ENCODE assay signal across 9 cellular contexts in genomic region chr19:45645068-45645630, GRCh38. TPM values are rescaled to one million over a fixed set of nuclear protein-coding genes. Genes with fewer than 3 reads are reported as not detected.
DNase-seq lines count a peak whose midpoint lies in the region; ATAC-seq and TF ChIP-seq lines count a peak whose summit lies in the region.
"Had no signal": no experiment of that assay in that cellular context is flagged by ENCODE, and none has a peak within 500 bp of the region (broad histone marks: within the 10 kb centered on the region; RNA-seq: fewer than 3 reads in every experiment).

No MANE protein-coding gene starts in this region.

- H3K9me3 Mint-ChIP-seq in activated T-helper 2 cell treated with anti-CD3 and anti-CD28 coated beads, Interferon-gamma antibody, Interleukin-2, Interleukin-4, amounts not matched to agents 10 μg/mL and 5 μg/mL and 100 μg/mL, durations not matched to agents 14 hours and 24 hours and 36 hours: no peaks in the 10 kb centered on the region

- peak overlapping the region; percentile 98 for H3K27ac ChIP-seq in temporal lobe (ENCODE audit: low read depth, low read length)

- H3K4me1 Mint-ChIP-seq in activated T-helper 2 cell treated with anti-CD3 and anti-CD28 coated beads, Interferon-gamma antibody, Interleukin-2, Interleukin-4, amounts not matched to agents 10 μg/mL and 5 μg/mL and 100 μg/mL, durations not matched to agents 14 hours and 24 hours and 36 hours (ENCODE audit: low read depth): peaks cover 25% of the 10 kb centered on the region

- H3K27ac Mint-ChIP-seq in activated T-helper 2 cell treated with anti-CD3 and anti-CD28 coated beads, Interferon-gamma antibody, Interleukin-2, Interleukin-4, amounts not matched to agents 10 μg/mL and 5 μg/mL and 100 μg/mL, durations not matched to agents 14 hours and 24 hours and 36 hours: peak overlapping the region; percentile 84

- H3K27me3 Mint-ChIP-seq in activated T-helper 2 cell treated with anti-CD3 and anti-CD28 coated beads, Interferon-gamma antibody, Interleukin-2, Interleukin-4, amounts not matched to agents 10 μg/mL and 5 μg/mL and 100 μg/mL, durations not matched to agents 14 hours and 24 hours and 36 hours (ENCODE audit: low read depth): no peaks in the 10 kb centered on the region

- ATAC-seq in sciatic nerve: no peak

- in situ Hi-C loops in GM13976 (cut with MboI; ENCODE audit: low sequenced_read_pairs, unreplicated experiment): no loop called here

- H3K4me3 Mint-ChIP-seq in activated T-helper 2 cell treated with anti-CD3 and anti-CD28 coated beads, Interferon-gamma antibody, Interleukin-2, Interleukin-4, amounts not matched to agents 10 μg/mL and 5 μg/mL and 100 μg/mL, durations not matched to agents 14 hours and 24 hours and 36 hours (ENCODE audit: low read depth): peak overlapping the region; percentile 82

- peaks cover 10% of the 10 kb centered on the region for H3K36me3 Mint-ChIP-seq in activated T-helper 2 cell treated with anti-CD3 and anti-CD28 coated beads, Interferon-gamma antibody, Interleukin-2, Interleukin-4, amounts not matched to agents 10 μg/mL and 5 μg/mL and 100 μg/mL, durations not matched to agents 14 hours and 24 hours and 36 hours (ENCODE audit: low read depth)

- DNase-seq in activated gamma-delta T cell (lab: John Stamatoyannopoulos, UW) (peak; percentile 43), activated gamma-delta T cell treated with Interleukin-2 at 50 U/mL for 16 hours (no peak), cerebellum (ENCODE audit: low spot score) (no peak), GM13976 (ENCODE audit: low spot score) (no peak), sciatic nerve (ENCODE audit: low spot score) (no peak)
- no peak for DNase-seq in activated T-helper 2 cell treated with anti-CD3 and anti-CD28 coated beads, Interferon-gamma antibody, Interleukin-2, Interleukin-4, amounts not matched to agents 10 μg/mL and 5 μg/mL and 100 μg/mL, durations not matched to agents 14 hours and 24 hours and 36 hours (ENCODE audit: low spot score)

- H3K4me3 ChIP-seq in iPS-18c (ENCODE audit: insufficient read depth, low read depth, low read length): peak overlapping the region; percentile 48; the same call in 1 of the 2 replicates

- intact Hi-C loops in activated T-helper 2 cell treated with anti-CD3 and anti-CD28 coated beads, Interferon-gamma antibody, Interleukin-2, Interleukin-4, amounts not matched to agents 10 μg/mL and 5 μg/mL and 100 μg/mL, durations not matched to agents 14 hours and 24 hours and 36 hours (cut with micrococcal nuclease): no loop called here
- intact Hi-C loops in sciatic nerve (cut with DNase I): no loop called here

- no peaks in the 10 kb centered on the region for H3K9me3 ChIP-seq in iPS-18c (ENCODE audit: control insufficient read depth, insufficient read depth, low read length)

- TF ChIP-seq CTCF in GM13976 (IDR thresholded peaks at IDR 0.05; ENCODE audit: borderline replicate concordance, control extremely low read depth, extremely low read depth, insufficient read depth, missing control alignments): no peak

RNA-seq across cellular contexts. Expression of gene EML2, which starts 6.0 kb away (rescaled TPM):
- total RNA-seq in activated T-helper 2 cell treated with anti-CD3 and anti-CD28 coated beads, Interferon-gamma antibody, Interleukin-2, Interleukin-4, amounts not matched to agents 10 μg/mL and 5 μg/mL and 100 μg/mL, durations not matched to agents 14 hours and 24 hours and 36 hours: 180 and 207 TPM in 2 replicates
- 13.0 TPM for total RNA-seq in temporal lobe
- total RNA-seq in cerebellum: 21.2 TPM
- 43.3 TPM for total RNA-seq in sciatic nerve

RNA-seq across cellular contexts. Expression of gene GIPR, which starts 22.9 kb away (rescaled TPM):
- total RNA-seq in activated T-helper 2 cell treated with anti-CD3 and anti-CD28 coated beads, Interferon-gamma antibody, Interleukin-2, Interleukin-4, amounts not matched to agents 10 μg/mL and 5 μg/mL and 100 μg/mL, durations not matched to agents 14 hours and 24 hours and 36 hours: 9.3 and 9.5 TPM in 2 replicates
- total RNA-seq in temporal lobe (0.25 TPM), cerebellum (not detected), sciatic nerve (5.0 TPM)

RNA-seq across cellular contexts. Expression of gene GPR4, which starts 43.1 kb away (rescaled TPM):
- not detected in 2 replicates for total RNA-seq in activated T-helper 2 cell treated with anti-CD3 and anti-CD28 coated beads, Interferon-gamma antibody, Interleukin-2, Interleukin-4, amounts not matched to agents 10 μg/mL and 5 μg/mL and 100 μg/mL, durations not matched to agents 14 hours and 24 hours and 36 hours
- 0.25 TPM for total RNA-seq in temporal lobe
- total RNA-seq in cerebellum: 0.36 TPM
- 29.7 TPM for total RNA-seq in sciatic nerve
- total RNA-seq: T-helper 1 cell treated with Interleukin-12 subunit alpha and Interleukin-12 subunit beta and Interleukin-4 antibody, amounts not matched to agents 30 ng/mL and 1 ng/mL, for 36 hours had no signal

RNA-seq across cellular contexts. Expression of gene SNRPD2, which starts 46.6 kb away (rescaled TPM):
- 738 and 766 TPM in 2 replicates for total RNA-seq in activated T-helper 2 cell treated with anti-CD3 and anti-CD28 coated beads, Interferon-gamma antibody, Interleukin-2, Interleukin-4, amounts not matched to agents 10 μg/mL and 5 μg/mL and 100 μg/mL, durations not matched to agents 14 hours and 24 hours and 36 hours
- total RNA-seq in temporal lobe (101 TPM), cerebellum (86.0 TPM), sciatic nerve (209 TPM)

RNA-seq across cellular contexts. Expression of gene QPCTL, which starts 47.3 kb away (rescaled TPM):
- 24.2 and 26.7 TPM in 2 replicates for total RNA-seq in activated T-helper 2 cell treated with anti-CD3 and anti-CD28 coated beads, Interferon-gamma antibody, Interleukin-2, Interleukin-4, amounts not matched to agents 10 μg/mL and 5 μg/mL and 100 μg/mL, durations not matched to agents 14 hours and 24 hours and 36 hours
- total RNA-seq in temporal lobe (4.2 TPM), cerebellum (2.4 TPM), sciatic nerve (10.9 TPM)

Comparison
In these comparisons a context has a peak if more than half of its experiments do, and no peak if none do; other contexts are left out.
1. RNA of gene GPR4, which starts 43.1 kb away (total RNA-seq): 29.7 TPM in sciatic nerve (single experiment); 0.36 TPM in cerebellum (single experiment), 0.25 TPM in temporal lobe (single experiment) and not detected in activated T-helper 2 cell treated with anti-CD3 and anti-CD28 coated beads, Interferon-gamma antibody, Interleukin-2, Interleukin-4, amounts not matched to agents 10 μg/mL and 5 μg/mL and 100 μg/mL, durations not matched to agents 14 hours and 24 hours and 36 hours; every median in the first group is over 10 times any median in the second.